In the genomic region with DNA sequence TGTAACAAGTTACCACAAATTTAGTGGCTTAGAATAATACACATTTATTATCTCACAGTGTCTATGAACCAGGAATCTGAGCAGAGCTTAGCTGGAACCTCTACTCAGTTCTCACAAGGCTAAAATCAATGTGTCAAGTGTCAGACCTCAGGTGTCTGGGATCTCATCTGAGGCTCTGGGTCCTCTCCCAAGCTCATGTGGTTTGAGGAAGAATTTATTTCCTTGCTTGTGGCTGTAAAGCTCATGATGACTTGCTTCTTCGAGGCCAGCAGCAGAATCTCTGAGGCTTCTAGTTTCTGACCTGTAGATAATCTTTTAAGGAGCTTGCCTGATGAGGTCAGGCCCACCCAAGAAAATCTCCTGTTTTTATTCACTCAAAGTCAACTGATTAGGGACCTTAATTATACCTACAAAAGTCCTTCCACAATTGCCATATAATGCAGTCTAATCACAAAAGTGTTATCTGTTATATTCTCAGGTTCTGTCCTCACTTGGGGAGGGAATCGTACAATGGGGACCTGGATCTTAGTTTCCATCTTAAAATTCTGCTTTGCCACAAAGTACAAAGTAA, we compare ENCODE assay signal across 9 cellular contexts. TPM values are rescaled to one million over a fixed set of nuclear protein-coding genes. Genes with fewer than 3 reads are reported as not detected.
"Had no signal": no experiment of that assay in that cellular context is flagged by ENCODE, and none has a peak within 500 bp of the region (broad histone marks: within the 10 kb centered on the region; RNA-seq: fewer than 3 reads in every experiment).

No MANE protein-coding gene starts in this region.

- H3K4me1 ChIP-seq: HAP-1 had no signal

- FAIRE-seq: HepG2 had no signal

- ATAC-seq: HCT116, HepG2 had no signal

- H3K4me3 ChIP-seq: HAP-1 had no signal

- DNase-seq: GOT3, H7, Karpas-422, KBM-7 had no signal

- H3K27ac ChIP-seq: HL-60, KMS-11 had no signal

- H3K9me3 ChIP-seq: HAP-1 had no signal

- H3K36me3 ChIP-seq: HAP-1 had no signal

- H3K4me2 ChIP-seq: KMS-11 had no signal

- H3K9ac ChIP-seq: KMS-11 had no signal

RNA-seq across cellular contexts. Expression of a gene that starts 14.3 kb away (rescaled TPM):
- total RNA-seq: HepG2 had no signal
